2 cellular contexts compared by ENCODE assay signal in genomic region chr17:73247728-73248127, GRCh38.
TF ChIP-seq lines count a peak whose summit lies in the region.

No MANE protein-coding gene starts in this region.

TF ChIP-seq in H1, 55 proteins besides CTCF, POLR2A, EP300 and RAD21:
- no peak for TF ChIP-seq PHF8 (conservative IDR thresholded peaks at IDR 0.05; ENCODE audit: low read depth, low read length)
- no peak for TF ChIP-seq HDAC2 (IDR thresholded peaks at IDR 0.05; ENCODE audit: borderline replicate concordance in 1 of 2, low read depth in 2 of 2, low read length in 2 of 2)
- no peak for TF ChIP-seq CREB1 (IDR thresholded peaks at IDR 0.05)
- no peak for TF ChIP-seq EGR1 (IDR thresholded peaks at IDR 0.05; ENCODE audit: borderline replicate concordance, low read depth, low read length)
- TF ChIP-seq RNF2 (IDR thresholded peaks at IDR 0.05; ENCODE audit: borderline replicate concordance, low read depth, low read length, missing control alignments, poor library complexity, severe bottlenecking), result no peak
- no peak for TF ChIP-seq SIX5 (IDR thresholded peaks at IDR 0.05; ENCODE audit: low read depth, low read length)
- no peak for TF ChIP-seq USF2 (IDR thresholded peaks at IDR 0.05; ENCODE audit: low read length)
- no peak for TF ChIP-seq TEAD4 (IDR thresholded peaks at IDR 0.05; ENCODE audit: low read depth, low read length)
- TF ChIP-seq POU5F1 (IDR thresholded peaks at IDR 0.05; ENCODE audit: low read depth, low read length), result no peak
- TF ChIP-seq KDM1A (IDR thresholded peaks at IDR 0.05; ENCODE audit: borderline replicate concordance, low read length), result no peak
- no peak for TF ChIP-seq SIRT6 (IDR thresholded peaks at IDR 0.05; ENCODE audit: low read length)
- TF ChIP-seq GTF2F1 (IDR thresholded peaks at IDR 0.05; ENCODE audit: borderline replicate concordance, low read depth, low read length), result no peak
- TF ChIP-seq MAFK (IDR thresholded peaks at IDR 0.05; ENCODE audit: low read depth, low read length), result no peak
- no peak for TF ChIP-seq TAF1 (IDR thresholded peaks at IDR 0.05; ENCODE audit: low read depth, low read length)
- TF ChIP-seq NRF1 (IDR thresholded peaks at IDR 0.05; ENCODE audit: low read depth, low read length), result no peak
- no peak for TF ChIP-seq SUZ12 (IDR thresholded peaks at IDR 0.05; ENCODE audit: low read length)
- no peak for TF ChIP-seq CBX5 (IDR thresholded peaks at IDR 0.05; ENCODE audit: low read depth, low read length)
- TF ChIP-seq SIN3A (conservative IDR thresholded peaks at IDR 0.05 in 1 of 2, IDR thresholded peaks at IDR 0.05 in 1 of 2; ENCODE audit: low read depth in 1 of 2, low read length in 2 of 2), result no peak
TF ChIP-seq in H1: peak in this region for 0.

TF ChIP-seq in neural cell, 6 proteins besides CTCF, POLR2A, EP300 and RAD21:
- TF ChIP-seq SMC3 (conservative IDR thresholded peaks at IDR 0.05; ENCODE audit: poor library complexity) (peak; percentile 25), POLR2AphosphoS5 (IDR thresholded peaks at IDR 0.05) (no peak)
